In genomic region chr10:78327778-78328591, GRCh38 we compare ENCODE assay signal across 18 cellular contexts.
DNase-seq lines count a peak whose midpoint lies in the region; ATAC-seq and TF ChIP-seq lines count a peak whose summit lies in the region.
"Had no signal": no experiment of that assay in that cellular context is flagged by ENCODE, and none has a peak within 500 bp of the region (broad histone marks: within the 10 kb centered on the region; RNA-seq: fewer than 3 reads in every experiment).

No MANE protein-coding gene starts in this region.

- intact Hi-C loops in prostate gland (cut with DNase I) = no loop called here
- intact Hi-C loops in esophagus squamous epithelium (cut with DNase I) = no loop called here

- H3K4me3 ChIP-seq in prostate gland (no peak overlapping the region), esophagus squamous epithelium (no peak overlapping the region)
- H3K4me3 ChIP-seq: A549, GM12878, GM23248, PC-9 had no signal

- peaks cover 10% of the 10 kb centered on the region for H3K36me3 Mint-ChIP-seq in activated naive CD4-positive, alpha-beta T cell treated with anti-CD3 and anti-CD28 coated beads, Interleukin-2, amount 50 U/mL, for 24 hours

- TF ChIP-seq CTCF in prostate gland (IDR thresholded peaks at IDR 0.05) = no peak
- no peak for TF ChIP-seq CTCF in esophagus squamous epithelium (IDR thresholded peaks at IDR 0.05)

- H3K27me3 Mint-ChIP-seq in activated naive CD4-positive, alpha-beta T cell treated with anti-CD3 and anti-CD28 coated beads, Interleukin-2, amount 50 U/mL, for 24 hours = peaks cover 4% of the 10 kb centered on the region

- peaks cover 28% of the 10 kb centered on the region for H3K9me3 Mint-ChIP-seq in activated naive CD4-positive, alpha-beta T cell treated with anti-CD3 and anti-CD28 coated beads, Interleukin-2, amount 50 U/mL, for 24 hours

- no peaks in the 10 kb centered on the region for H3K36me3 ChIP-seq in prostate gland
- no peaks in the 10 kb centered on the region for H3K36me3 ChIP-seq in esophagus squamous epithelium

- H3K27ac ChIP-seq in prostate gland (no peak overlapping the region), esophagus squamous epithelium (no peak overlapping the region)
- H3K27ac ChIP-seq: A549, GM23248, PC-9 had no signal

- H3K27ac Mint-ChIP-seq in activated naive CD4-positive, alpha-beta T cell treated with anti-CD3 and anti-CD28 coated beads, Interleukin-2, amount 50 U/mL, for 24 hours = peak overlapping the region; percentile 48

- 98% methylated on average over 4 of the region's 4 CpGs for WGBS in prostate gland
- 81 to 94% methylated on average over 3 to 4 of the region's 4 CpGs for WGBS in esophagus squamous epithelium, 2 donors

- no peak for DNase-seq in activated naive CD4-positive, alpha-beta T cell treated with anti-CD3 and anti-CD28 coated beads, Interleukin-2, amount 50 U/mL, for 16 hours
- DNase-seq in left lobe of liver (ENCODE audit: low spot score) (peak; percentile 28), prostate gland (ENCODE audit: low spot score) (peak; percentile 2), esophagus squamous epithelium (lab: John Stamatoyannopoulos, UW) (no peak), NCI-H1694 (lab: John Stamatoyannopoulos, UW) (no peak)
- DNase-seq: C1 segment of cervical spinal cord, GDM1, GM23248, NCI-H1436 treated with DMSO at 0.1 percent for 48 hours, NCI-H2081 treated with DMSO at 0.1 percent for 48 hours, NCI-H510A, NCI-H774, PC-9 had no signal

- H3K27me3 ChIP-seq in prostate gland (replicated peaks; ENCODE audit: insufficient read depth) = no peaks in the 10 kb centered on the region
- H3K27me3 ChIP-seq in esophagus squamous epithelium = no peaks in the 10 kb centered on the region

- ATAC-seq in left lobe of liver = no peak
- no peak for ATAC-seq in GM21526 (IDR thresholded peaks at IDR 0.05; ENCODE audit: low FRiP score, unreplicated experiment)
- ATAC-seq in HG02884 (IDR thresholded peaks at IDR 0.05; ENCODE audit: unreplicated experiment) = no peak
- ATAC-seq: A549, GM12878 had no signal

- no peaks in the 10 kb centered on the region for H3K4me1 ChIP-seq in prostate gland (replicated peaks)
- peaks cover 0 to 10% (median 6%) of the 10 kb centered on the region in 3 donors for H3K4me1 ChIP-seq in esophagus squamous epithelium
- H3K4me1 ChIP-seq: A549 had no signal

- H3K9me3 ChIP-seq in prostate gland (no peaks in the 10 kb centered on the region), esophagus squamous epithelium (peaks cover 0 to 16% (median 10%) of the 10 kb centered on the region in 3 donors)

- H3K4me1 Mint-ChIP-seq in activated naive CD4-positive, alpha-beta T cell treated with anti-CD3 and anti-CD28 coated beads, Interleukin-2, amount 50 U/mL, for 24 hours = no peaks in the 10 kb centered on the region

- TF ChIP-seq POLR2A in prostate gland (IDR thresholded peaks at IDR 0.05) (no peak), esophagus squamous epithelium (IDR thresholded peaks at IDR 0.05) (no peak)

- no peak overlapping the region for H3K4me3 Mint-ChIP-seq in activated naive CD4-positive, alpha-beta T cell treated with anti-CD3 and anti-CD28 coated beads, Interleukin-2, amount 50 U/mL, for 24 hours

Comparison
In these comparisons a context has a peak if more than half of its experiments do, and no peak if none do; other contexts are left out.
1. DNase-seq: peak in left lobe of liver (single experiment) and prostate gland (single experiment); none in activated naive CD4-positive, alpha-beta T cell treated with anti-CD3 and anti-CD28 coated beads, Interleukin-2, amount 50 U/mL, for 16 hours (single experiment), esophagus squamous epithelium (single experiment) and NCI-H1694 (single experiment).